14 cellular contexts compared by ENCODE assay signal in genomic region chr3:53171109-53171453, GRCh38. TPM values are rescaled to one million over a fixed set of nuclear protein-coding genes. Genes with fewer than 3 reads are reported as not detected.
DNase-seq lines count a peak whose midpoint lies in the region; ATAC-seq and TF ChIP-seq lines count a peak whose summit lies in the region.
"Had no signal": no experiment of that assay in that cellular context is flagged by ENCODE, and none has a peak within 500 bp of the region (broad histone marks: within the 10 kb centered on the region; RNA-seq: fewer than 3 reads in every experiment).

No MANE protein-coding gene starts in this region.

- no peak for ATAC-seq in HG03442 (IDR thresholded peaks at IDR 0.05; ENCODE audit: unreplicated experiment)
- no peak for ATAC-seq in right cardiac atrium

- H4K91ac ChIP-seq in neuronal stem cell (ENCODE audit: low read depth, low read length, poor library complexity): no peak overlapping the region

- peak overlapping the region; percentile 44 for H4K8ac ChIP-seq in neuronal stem cell (ENCODE audit: low read depth, low read length)

- no peak overlapping the region for H3K4ac ChIP-seq in neuronal stem cell (ENCODE audit: low read length)

- H2BK120ac ChIP-seq in neuronal stem cell (ENCODE audit: low read depth, low read length): no peak overlapping the region

- WGBS in neuronal stem cell (ENCODE audit: extremely low coverage in 2 of 2, insufficient read length in 2 of 2, insufficient replicate concordance in 1 of 2), 2 donors: no CpG with 5 or more reads among the region's 5 CpGs
- 72% methylated on average over 5 of the region's 5 CpGs for WGBS in right cardiac atrium

- H2BK15ac ChIP-seq in neuronal stem cell (ENCODE audit: low read length): peak overlapping the region; percentile 70

- peak overlapping the region; percentile 63 for H3K14ac ChIP-seq in neuronal stem cell (ENCODE audit: low read length)

- H3K4me2 ChIP-seq in MM.1S (ENCODE audit: low read depth, low read length) (peak overlapping the region; percentile 54), neuronal stem cell (ENCODE audit: insufficient read depth, low read length, poor library complexity, severe bottlenecking) (no peak overlapping the region)

- H3K18ac ChIP-seq in neuronal stem cell (ENCODE audit: low read length): peak overlapping the region; percentile 3

- H3K23ac ChIP-seq in neuronal stem cell (ENCODE audit: low read depth, low read length, poor library complexity): peak overlapping the region; percentile 44

- H3K27ac ChIP-seq in MM.1S (ENCODE audit: low read length): peak overlapping the region; percentile 78; the same call in 1 of the 2 replicates
- H3K27ac ChIP-seq in neuronal stem cell (replicated peaks; ENCODE audit: low read length): no peak overlapping the region
- H3K27ac ChIP-seq in right cardiac atrium (ENCODE audit: low read length): no peak overlapping the region
- H3K27ac ChIP-seq: left ventricle myocardium inferior, vagina had no signal

- H3K27me3 ChIP-seq in GM06990 (replicated peaks; ENCODE audit: control insufficient read depth, insufficient read depth, low read length) (no peaks in the 10 kb centered on the region), MM.1S (replicated peaks; ENCODE audit: insufficient read depth, low read length) (no peaks in the 10 kb centered on the region), neuronal stem cell (ENCODE audit: control insufficient read depth in 3 of 3, insufficient read depth in 3 of 3, low read depth in 1 of 3, low read length in 3 of 3) (peaks cover 0 to 7% (median 0%) of the 10 kb centered on the region in 3 experiments), right cardiac atrium (ENCODE audit: control insufficient read depth, insufficient read depth) (no peaks in the 10 kb centered on the region)
- H3K27me3 ChIP-seq: vagina had no signal

- H2AFZ ChIP-seq in MM.1S (ENCODE audit: low read length) (no peak overlapping the region), neuronal stem cell (ENCODE audit: low read length) (peak overlapping the region; percentile 50)

- H2AK5ac ChIP-seq in neuronal stem cell (ENCODE audit: low read depth, low read length): peak overlapping the region; percentile 88

- H4K20me1 ChIP-seq in MM.1S (ENCODE audit: insufficient read depth, low read length): no peaks in the 10 kb centered on the region

- no peaks in the 10 kb centered on the region for H3K9me2 ChIP-seq in MM.1S (replicated peaks; ENCODE audit: insufficient read depth, low read length)

- peaks cover 14% of the 10 kb centered on the region for H3F3A ChIP-seq in MM.1S (ENCODE audit: insufficient read depth, low read length)

- H3K79me2 ChIP-seq in MM.1S (ENCODE audit: low read length): peaks cover 69% of the 10 kb centered on the region

- no peak overlapping the region; the same call in 1 of the 2 replicates for H3K9ac ChIP-seq in MM.1S (ENCODE audit: low read length)
- H3K9ac ChIP-seq in neuronal stem cell (ENCODE audit: low read depth, low read length, poor library complexity): peak overlapping the region; percentile 1

- intact Hi-C loops in right cardiac atrium (cut with DNase I): no loop called here

- TF ChIP-seq CTCF in GM06990 (IDR thresholded peaks at IDR 0.05; ENCODE audit: insufficient read depth, low read length, poor library complexity, severe bottlenecking) (no peak), MM.1S (IDR thresholded peaks at IDR 0.05; ENCODE audit: low read length) (no peak)

- no peak overlapping the region for H2BK12ac ChIP-seq in neuronal stem cell (ENCODE audit: low read length)

- peaks cover 64% of the 10 kb centered on the region for H3K4me1 ChIP-seq in MM.1S (ENCODE audit: low read length)
- H3K4me1 ChIP-seq in neuronal stem cell (ENCODE audit: control insufficient read depth in 2 of 2, insufficient read depth in 1 of 2, low read depth in 1 of 2, low read length in 2 of 2): peaks cover 36 to 41% of the 10 kb centered on the region in 2 donors
- H3K4me1 ChIP-seq in right cardiac atrium (ENCODE audit: control insufficient read depth, insufficient read depth, low read length): peaks cover 7% of the 10 kb centered on the region

- H3K4me3 ChIP-seq in GM06990 (replicated peaks; ENCODE audit: low read depth, low read length) (peak overlapping the region; percentile 26), MM.1S (ENCODE audit: low read length) (no peak overlapping the region), neuronal stem cell (ENCODE audit: low read length in 2 of 2) (no peak overlapping the region), right cardiac atrium (ENCODE audit: low read length) (no peak overlapping the region)
- H3K4me3 ChIP-seq: vagina had no signal

- peaks cover 19% of the 10 kb centered on the region for H3K79me1 ChIP-seq in neuronal stem cell (ENCODE audit: low read depth, low read length)

- no peak overlapping the region for H2BK5ac ChIP-seq in neuronal stem cell (ENCODE audit: low read length)

- DNase-seq in GM06990 (ENCODE audit: extremely low read depth, insufficient read length) (no peak), MM.1S (no peak), ecto neural progenitor cell (ENCODE audit: low spot score) (peak; percentile 51), neuronal stem cell (ENCODE audit: low spot score) (no peak), right cardiac atrium (no peak)
- no peak for DNase-seq in activated naive CD4-positive, alpha-beta T cell treated with anti-CD3 and anti-CD28 coated beads, Interleukin-2, amount 50 U/mL, for 16 hours
- DNase-seq in stimulated activated CD4-positive, alpha-beta T cell treated with anti-CD3 and anti-CD28 coated beads, Interleukin-4, amount 100 ng/mL, for 4 hours: no peak
- DNase-seq: left ventricle myocardium inferior; NCI-H1092; occipital lobe; SIG-M5; stimulated activated naive CD4-positive, alpha-beta T cell treated with Interleukin-2 at 50 U/mL for 16 hours had no signal

- peaks cover 24% of the 10 kb centered on the region for H3K36me3 ChIP-seq in GM06990 (ENCODE audit: control insufficient read depth, insufficient read depth, low read length)
- no peaks in the 10 kb centered on the region for H3K36me3 ChIP-seq in MM.1S (replicated peaks; ENCODE audit: insufficient read depth, low read length)
- H3K36me3 ChIP-seq in neuronal stem cell (replicated peaks in 1 of 2; ENCODE audit: control insufficient read depth in 2 of 2, insufficient read depth in 2 of 2, low read length in 2 of 2): no peaks in the 10 kb centered on the region
- H3K36me3 ChIP-seq: left ventricle myocardium inferior, vagina had no signal

- H3K9me3 ChIP-seq in MM.1S (replicated peaks; ENCODE audit: insufficient read depth, low read length) (no peaks in the 10 kb centered on the region), neuronal stem cell (replicated peaks in 1 of 2; ENCODE audit: control insufficient read depth in 2 of 2, insufficient read depth in 1 of 2, low read depth in 1 of 2, low read length in 2 of 2) (no peaks in the 10 kb centered on the region), right cardiac atrium (ENCODE audit: control insufficient read depth, low read length) (no peaks in the 10 kb centered on the region)
- H3K9me3 ChIP-seq: left ventricle myocardium inferior, vagina had no signal

RNA-seq across cellular contexts. Expression of gene PRKCD, which starts 10.1 kb away (rescaled TPM):
- polyA plus RNA-seq in neuronal stem cell (2013, experiment 1 of 2): 7.8 TPM
- polyA plus RNA-seq in neuronal stem cell (2013, experiment 2 of 2): 7.9 TPM
- total RNA-seq in right cardiac atrium: 10 to 100 TPM; 26.2 to 34.4 (median 31.3) TPM
- 20.9 TPM for polyA plus RNA-seq in right cardiac atrium

RNA-seq across cellular contexts. Expression of gene RFT1, which starts 40.8 kb away (rescaled TPM):
- 9.3 TPM for polyA plus RNA-seq in neuronal stem cell (2013, experiment 1 of 2)
- 9.6 TPM for polyA plus RNA-seq in neuronal stem cell (2013, experiment 2 of 2)
- total RNA-seq in right cardiac atrium: 10 to 100 TPM; 10.6 to 12.9 (median 12.6) TPM
- 7.0 TPM for polyA plus RNA-seq in right cardiac atrium
